Comparison of ENCODE assay signal across 1 cellular context in the genomic region with DNA sequence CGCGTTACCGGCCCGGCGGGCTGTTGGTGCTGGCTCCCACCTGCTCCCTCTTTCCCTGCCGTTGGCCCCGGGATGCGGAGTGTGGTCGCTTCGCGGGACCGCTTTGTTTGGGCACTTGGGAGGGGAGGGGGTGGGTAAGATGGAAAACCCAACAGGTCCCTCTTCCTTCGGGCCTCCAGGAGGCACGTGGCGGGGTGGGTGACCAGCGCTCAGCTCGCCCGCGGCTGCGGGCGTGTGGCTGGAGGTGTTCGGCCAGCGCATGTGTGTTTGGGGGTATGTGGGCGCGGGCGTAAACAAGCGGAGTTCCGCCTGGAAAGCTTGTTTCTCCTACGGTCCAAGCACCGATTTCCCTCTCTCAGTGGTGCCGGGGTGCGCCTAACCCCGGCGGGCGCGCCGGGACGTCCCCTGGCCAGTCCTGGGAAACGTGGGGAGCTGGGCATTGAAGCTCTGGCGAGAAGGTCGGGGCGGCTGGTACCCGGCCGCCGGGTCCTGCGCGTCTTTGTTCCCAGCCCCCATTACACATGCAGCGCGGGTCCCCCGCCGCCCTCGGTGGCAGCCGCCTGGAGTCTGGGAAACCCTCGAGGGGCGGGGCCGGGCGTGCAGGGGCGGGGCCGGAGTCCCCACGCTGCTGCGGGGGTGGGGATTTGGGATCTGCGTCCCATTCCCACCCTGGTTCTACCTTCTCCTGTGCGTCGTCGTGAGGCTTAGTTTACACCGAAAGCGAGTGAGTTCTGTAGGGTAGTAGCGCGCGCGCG.
TF ChIP-seq lines count a peak whose summit lies in the region.

No MANE protein-coding gene starts in this region.

TF ChIP-seq in HepG2, 621 proteins besides CTCF, POLR2A, EP300 and RAD21 (continued from another document and continues in another):
- TF ChIP-seq ARHGAP35 (CRISPR knock-in tag; IDR thresholded peaks at IDR 0.05; ENCODE audit: borderline replicate concordance), result no peak
- TF ChIP-seq ARID2 (CRISPR knock-in tag; IDR thresholded peaks at IDR 0.05; ENCODE audit: borderline replicate concordance), result 0 out of 2 replicates have a peak, but pooled peaks have one; percentile 19
- TF ChIP-seq, protein P1, sequence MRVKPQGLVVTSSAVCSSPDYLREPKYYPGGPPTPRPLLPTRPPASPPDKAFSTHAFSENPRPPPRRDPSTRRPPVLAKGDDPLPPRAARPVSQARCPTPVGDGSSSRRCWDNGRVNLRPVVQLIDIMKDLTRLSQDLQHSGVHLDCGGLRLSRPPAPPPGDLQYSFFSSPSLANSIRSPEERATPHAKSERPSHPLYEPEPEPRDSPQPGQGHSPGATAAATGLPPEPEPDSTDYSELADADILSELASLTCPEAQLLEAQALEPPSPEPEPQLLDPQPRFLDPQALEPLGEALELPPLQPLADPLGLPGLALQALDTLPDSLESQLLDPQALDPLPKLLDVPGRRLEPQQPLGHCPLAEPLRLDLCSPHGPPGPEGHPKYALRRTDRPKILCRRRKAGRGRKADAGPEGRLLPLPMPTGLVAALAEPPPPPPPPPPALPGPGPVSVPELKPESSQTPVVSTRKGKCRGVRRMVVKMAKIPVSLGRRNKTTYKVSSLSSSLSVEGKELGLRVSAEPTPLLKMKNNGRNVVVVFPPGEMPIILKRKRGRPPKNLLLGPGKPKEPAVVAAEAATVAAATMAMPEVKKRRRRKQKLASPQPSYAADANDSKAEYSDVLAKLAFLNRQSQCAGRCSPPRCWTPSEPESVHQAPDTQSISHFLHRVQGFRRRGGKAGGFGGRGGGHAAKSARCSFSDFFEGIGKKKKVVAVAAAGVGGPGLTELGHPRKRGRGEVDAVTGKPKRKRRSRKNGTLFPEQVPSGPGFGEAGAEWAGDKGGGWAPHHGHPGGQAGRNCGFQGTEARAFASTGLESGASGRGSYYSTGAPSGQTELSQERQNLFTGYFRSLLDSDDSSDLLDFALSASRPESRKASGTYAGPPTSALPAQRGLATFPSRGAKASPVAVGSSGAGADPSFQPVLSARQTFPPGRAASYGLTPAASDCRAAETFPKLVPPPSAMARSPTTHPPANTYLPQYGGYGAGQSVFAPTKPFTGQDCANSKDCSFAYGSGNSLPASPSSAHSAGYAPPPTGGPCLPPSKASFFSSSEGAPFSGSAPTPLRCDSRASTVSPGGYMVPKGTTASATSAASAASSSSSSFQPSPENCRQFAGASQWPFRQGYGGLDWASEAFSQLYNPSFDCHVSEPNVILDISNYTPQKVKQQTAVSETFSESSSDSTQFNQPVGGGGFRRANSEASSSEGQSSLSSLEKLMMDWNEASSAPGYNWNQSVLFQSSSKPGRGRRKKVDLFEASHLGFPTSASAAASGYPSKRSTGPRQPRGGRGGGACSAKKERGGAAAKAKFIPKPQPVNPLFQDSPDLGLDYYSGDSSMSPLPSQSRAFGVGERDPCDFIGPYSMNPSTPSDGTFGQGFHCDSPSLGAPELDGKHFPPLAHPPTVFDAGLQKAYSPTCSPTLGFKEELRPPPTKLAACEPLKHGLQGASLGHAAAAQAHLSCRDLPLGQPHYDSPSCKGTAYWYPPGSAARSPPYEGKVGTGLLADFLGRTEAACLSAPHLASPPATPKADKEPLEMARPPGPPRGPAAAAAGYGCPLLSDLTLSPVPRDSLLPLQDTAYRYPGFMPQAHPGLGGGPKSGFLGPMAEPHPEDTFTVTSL (CRISPR knock-in tag; IDR thresholded peaks at IDR 0.05; ENCODE audit: borderline replicate concordance), result no peak
- TF ChIP-seq, protein P2, sequence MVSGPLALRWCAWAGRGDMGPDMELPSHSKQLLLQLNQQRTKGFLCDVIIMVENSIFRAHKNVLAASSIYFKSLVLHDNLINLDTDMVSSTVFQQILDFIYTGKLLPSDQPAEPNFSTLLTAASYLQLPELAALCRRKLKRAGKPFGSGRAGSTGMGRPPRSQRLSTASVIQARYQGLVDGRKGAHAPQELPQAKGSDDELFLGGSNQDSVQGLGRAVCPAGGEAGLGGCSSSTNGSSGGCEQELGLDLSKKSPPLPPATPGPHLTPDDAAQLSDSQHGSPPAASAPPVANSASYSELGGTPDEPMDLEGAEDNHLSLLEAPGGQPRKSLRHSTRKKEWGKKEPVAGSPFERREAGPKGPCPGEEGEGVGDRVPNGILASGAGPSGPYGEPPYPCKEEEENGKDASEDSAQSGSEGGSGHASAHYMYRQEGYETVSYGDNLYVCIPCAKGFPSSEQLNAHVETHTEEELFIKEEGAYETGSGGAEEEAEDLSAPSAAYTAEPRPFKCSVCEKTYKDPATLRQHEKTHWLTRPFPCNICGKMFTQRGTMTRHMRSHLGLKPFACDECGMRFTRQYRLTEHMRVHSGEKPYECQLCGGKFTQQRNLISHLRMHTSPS (CRISPR knock-in tag; IDR thresholded peaks at IDR 0.05; ENCODE audit: low read depth), result 0 out of 2 replicates have a peak, but pooled peaks have one; percentile 46
- TF ChIP-seq TEAD2 (CRISPR knock-in tag; IDR thresholded peaks at IDR 0.05), result no peak
- 0 out of 2 replicates have a peak, but pooled peaks have one; percentile 52 for TF ChIP-seq ELF4 (CRISPR knock-in tag; IDR thresholded peaks at IDR 0.05; ENCODE audit: borderline replicate concordance)
- TF ChIP-seq REPIN1 (CRISPR knock-in tag; IDR thresholded peaks at IDR 0.05; ENCODE audit: borderline replicate concordance, low read depth), result no peak
- no peak for TF ChIP-seq ZNF446 (CRISPR knock-in tag; IDR thresholded peaks at IDR 0.05)
- TF ChIP-seq ZNF780A (CRISPR knock-in tag; IDR thresholded peaks at IDR 0.05), result no peak; the same call in 1 of the 2 replicates
- TF ChIP-seq ZSCAN22 (CRISPR knock-in tag; IDR thresholded peaks at IDR 0.05), result no peak
- 0 out of 2 replicates have a peak, but pooled peaks have one; percentile 0 for TF ChIP-seq SRY (CRISPR knock-in tag; IDR thresholded peaks at IDR 0.05)
- no peak; the same call in 1 of the 2 replicates for TF ChIP-seq HOXD1 (CRISPR knock-in tag; IDR thresholded peaks at IDR 0.05)
- no peak for TF ChIP-seq TBL1XR1 (IDR thresholded peaks at IDR 0.05; ENCODE audit: borderline replicate concordance, low read length, partially characterized antibody)
- TF ChIP-seq KDM1A (CRISPR knock-in tag; IDR thresholded peaks at IDR 0.05), result no peak
- no peak for TF ChIP-seq ATRX (CRISPR knock-in tag; IDR thresholded peaks at IDR 0.05; ENCODE audit: borderline replicate concordance)
- no peak for TF ChIP-seq NFE2 (CRISPR knock-in tag; IDR thresholded peaks at IDR 0.05)
- no peak for TF ChIP-seq FOXA3 (CRISPR knock-in tag; IDR thresholded peaks at IDR 0.05)
- no peak for TF ChIP-seq ZNF207 (IDR thresholded peaks at IDR 0.05; ENCODE audit: borderline replicate concordance)
- TF ChIP-seq TAF1 (CRISPR knock-in tag; IDR thresholded peaks at IDR 0.05), result peak; percentile 78
- TF ChIP-seq ZMYM4 (CRISPR knock-in tag; IDR thresholded peaks at IDR 0.05), result peak; percentile 68
- TF ChIP-seq ZEB1 (IDR thresholded peaks at IDR 0.05; ENCODE audit: insufficient replicate concordance, low read depth), result no peak
- no peak for TF ChIP-seq TMF1 (CRISPR knock-in tag; IDR thresholded peaks at IDR 0.05; ENCODE audit: low read depth)
- no peak for TF ChIP-seq ATF1 (CRISPR knock-in tag; IDR thresholded peaks at IDR 0.05)
- peak; percentile 39; the same call in 1 of the 2 replicates for TF ChIP-seq ISL2 (CRISPR knock-in tag; IDR thresholded peaks at IDR 0.05)
- TF ChIP-seq MED13 (CRISPR knock-in tag; IDR thresholded peaks at IDR 0.05), result no peak
- 0 out of 2 replicates have a peak, but pooled peaks have one; percentile 20 for TF ChIP-seq YEATS2 (CRISPR knock-in tag; IDR thresholded peaks at IDR 0.05; ENCODE audit: borderline replicate concordance)
- TF ChIP-seq SOX6 (IDR thresholded peaks at IDR 0.05), result no peak
- no peak for TF ChIP-seq SOX6 (CRISPR knock-in tag; IDR thresholded peaks at IDR 0.05)
- TF ChIP-seq NONO (IDR thresholded peaks at IDR 0.05), result no peak
- TF ChIP-seq NONO (CRISPR knock-in tag; conservative IDR thresholded peaks at IDR 0.05), result peak; percentile 64; the same call in 1 of the 2 replicates
- TF ChIP-seq, protein P3, sequence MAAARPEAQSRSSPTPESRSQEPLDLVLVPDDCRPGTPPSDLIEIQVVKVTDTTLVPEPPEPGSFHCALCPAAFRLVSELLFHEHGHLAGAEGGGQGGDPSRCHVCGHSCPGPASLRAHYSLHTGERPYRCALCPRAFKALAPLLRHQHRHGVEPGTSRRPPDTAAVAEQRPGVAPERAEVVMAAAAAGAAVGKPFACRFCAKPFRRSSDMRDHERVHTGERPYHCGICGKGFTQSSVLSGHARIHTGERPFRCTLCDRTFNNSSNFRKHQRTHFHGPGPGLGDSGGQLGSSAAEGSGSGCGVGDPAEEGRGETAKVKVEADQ (CRISPR knock-in tag; IDR thresholded peaks at IDR 0.05; ENCODE audit: borderline replicate concordance), result no peak
- TF ChIP-seq, protein P4, sequence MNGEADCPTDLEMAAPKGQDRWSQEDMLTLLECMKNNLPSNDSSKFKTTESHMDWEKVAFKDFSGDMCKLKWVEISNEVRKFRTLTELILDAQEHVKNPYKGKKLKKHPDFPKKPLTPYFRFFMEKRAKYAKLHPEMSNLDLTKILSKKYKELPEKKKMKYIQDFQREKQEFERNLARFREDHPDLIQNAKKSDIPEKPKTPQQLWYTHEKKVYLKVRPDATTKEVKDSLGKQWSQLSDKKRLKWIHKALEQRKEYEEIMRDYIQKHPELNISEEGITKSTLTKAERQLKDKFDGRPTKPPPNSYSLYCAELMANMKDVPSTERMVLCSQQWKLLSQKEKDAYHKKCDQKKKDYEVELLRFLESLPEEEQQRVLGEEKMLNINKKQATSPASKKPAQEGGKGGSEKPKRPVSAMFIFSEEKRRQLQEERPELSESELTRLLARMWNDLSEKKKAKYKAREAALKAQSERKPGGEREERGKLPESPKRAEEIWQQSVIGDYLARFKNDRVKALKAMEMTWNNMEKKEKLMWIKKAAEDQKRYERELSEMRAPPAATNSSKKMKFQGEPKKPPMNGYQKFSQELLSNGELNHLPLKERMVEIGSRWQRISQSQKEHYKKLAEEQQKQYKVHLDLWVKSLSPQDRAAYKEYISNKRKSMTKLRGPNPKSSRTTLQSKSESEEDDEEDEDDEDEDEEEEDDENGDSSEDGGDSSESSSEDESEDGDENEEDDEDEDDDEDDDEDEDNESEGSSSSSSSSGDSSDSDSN (CRISPR knock-in tag; IDR thresholded peaks at IDR 0.05), result peak; percentile 74
- 0 out of 2 replicates have a peak, but pooled peaks have one; percentile 27 for TF ChIP-seq SOX5 (CRISPR knock-in tag; IDR thresholded peaks at IDR 0.05; ENCODE audit: borderline replicate concordance)
- TF ChIP-seq, protein P5, sequence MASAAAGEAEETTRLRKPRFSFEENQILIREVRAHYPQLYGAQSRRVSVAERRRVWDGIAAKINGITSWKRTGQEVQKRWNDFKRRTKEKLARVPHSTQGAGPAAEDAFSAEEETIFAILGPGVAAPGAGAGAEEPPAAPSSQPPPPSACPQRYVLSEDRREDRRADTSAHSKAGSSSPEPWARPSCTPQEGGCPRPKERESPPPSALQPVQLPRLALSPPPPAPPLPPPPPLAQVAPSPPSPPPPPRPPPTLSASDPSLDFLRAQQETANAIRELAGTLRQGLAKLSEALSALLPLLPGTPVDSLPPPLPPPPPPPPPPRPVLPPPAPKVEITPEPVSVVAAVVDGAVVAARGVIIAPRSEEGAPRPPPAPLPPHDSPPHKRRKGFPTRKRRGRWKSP (CRISPR knock-in tag; IDR thresholded peaks at IDR 0.05), result 0 out of 2 replicates have a peak, but pooled peaks have one; percentile 28
- TF ChIP-seq, protein P6, sequence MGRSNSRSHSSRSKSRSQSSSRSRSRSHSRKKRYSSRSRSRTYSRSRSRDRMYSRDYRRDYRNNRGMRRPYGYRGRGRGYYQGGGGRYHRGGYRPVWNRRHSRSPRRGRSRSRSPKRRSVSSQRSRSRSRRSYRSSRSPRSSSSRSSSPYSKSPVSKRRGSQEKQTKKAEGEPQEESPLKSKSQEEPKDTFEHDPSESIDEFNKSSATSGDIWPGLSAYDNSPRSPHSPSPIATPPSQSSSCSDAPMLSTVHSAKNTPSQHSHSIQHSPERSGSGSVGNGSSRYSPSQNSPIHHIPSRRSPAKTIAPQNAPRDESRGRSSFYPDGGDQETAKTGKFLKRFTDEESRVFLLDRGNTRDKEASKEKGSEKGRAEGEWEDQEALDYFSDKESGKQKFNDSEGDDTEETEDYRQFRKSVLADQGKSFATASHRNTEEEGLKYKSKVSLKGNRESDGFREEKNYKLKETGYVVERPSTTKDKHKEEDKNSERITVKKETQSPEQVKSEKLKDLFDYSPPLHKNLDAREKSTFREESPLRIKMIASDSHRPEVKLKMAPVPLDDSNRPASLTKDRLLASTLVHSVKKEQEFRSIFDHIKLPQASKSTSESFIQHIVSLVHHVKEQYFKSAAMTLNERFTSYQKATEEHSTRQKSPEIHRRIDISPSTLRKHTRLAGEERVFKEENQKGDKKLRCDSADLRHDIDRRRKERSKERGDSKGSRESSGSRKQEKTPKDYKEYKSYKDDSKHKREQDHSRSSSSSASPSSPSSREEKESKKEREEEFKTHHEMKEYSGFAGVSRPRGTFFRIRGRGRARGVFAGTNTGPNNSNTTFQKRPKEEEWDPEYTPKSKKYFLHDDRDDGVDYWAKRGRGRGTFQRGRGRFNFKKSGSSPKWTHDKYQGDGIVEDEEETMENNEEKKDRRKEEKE (IDR thresholded peaks at IDR 0.05), result no peak
- TF ChIP-seq CCAR2 (optimal IDR thresholded peaks at IDR 0.05; ENCODE audit: low read depth, low read length), result no peak
- TF ChIP-seq, protein P7, sequence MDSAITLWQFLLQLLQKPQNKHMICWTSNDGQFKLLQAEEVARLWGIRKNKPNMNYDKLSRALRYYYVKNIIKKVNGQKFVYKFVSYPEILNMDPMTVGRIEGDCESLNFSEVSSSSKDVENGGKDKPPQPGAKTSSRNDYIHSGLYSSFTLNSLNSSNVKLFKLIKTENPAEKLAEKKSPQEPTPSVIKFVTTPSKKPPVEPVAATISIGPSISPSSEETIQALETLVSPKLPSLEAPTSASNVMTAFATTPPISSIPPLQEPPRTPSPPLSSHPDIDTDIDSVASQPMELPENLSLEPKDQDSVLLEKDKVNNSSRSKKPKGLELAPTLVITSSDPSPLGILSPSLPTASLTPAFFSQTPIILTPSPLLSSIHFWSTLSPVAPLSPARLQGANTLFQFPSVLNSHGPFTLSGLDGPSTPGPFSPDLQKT (CRISPR knock-in tag; IDR thresholded peaks at IDR 0.05; ENCODE audit: borderline replicate concordance), result no peak
